8 cellular contexts compared by ENCODE assay signal in genomic region chr19:19191920-19192882, GRCh38. TPM values are rescaled to one million over a fixed set of nuclear protein-coding genes. Genes with fewer than 3 reads are reported as not detected.
DNase-seq lines count a peak whose midpoint lies in the region; ATAC-seq and TF ChIP-seq lines count a peak whose summit lies in the region.

TSS of gene BORCS8 (minus strand) at chr19:19192152. CDS start at chr19:19192117, 35 bp downstream.
TSS of gene RFXANK (plus strand) at chr19:19192258. CDS start at chr19:19193947, 1,689 bp downstream.

- TF ChIP-seq CTCF in natural killer cell (IDR thresholded peaks at IDR 0.05) = no peak

- no peaks in the 10 kb centered on the region for H3K27me3 Mint-ChIP-seq in natural killer cell (ENCODE audit: low read depth in 2 of 2)

- H3K27ac Mint-ChIP-seq in natural killer cell = peak within 1 kb of the TSS; percentile 96

- peak within 1 kb of the TSS; percentile 83 for H3K4me3 ChIP-seq in H7 (ENCODE audit: insufficient read depth, low read depth, low read length)

- H3K27me3 ChIP-seq in H7 (ENCODE audit: control insufficient read depth, insufficient read depth, low read length) = no peaks in the 10 kb centered on the region

- peak; percentile 99 for DNase-seq in ELF-1 (ENCODE audit: low read depth, low spot score)
- DNase-seq in H7 = peak; percentile 99
- DNase-seq in M059J (ENCODE audit: low read depth) = peak; percentile 99
- DNase-seq in SHP77 (lab: John Stamatoyannopoulos, UW) = peak; percentile 99
- peak; percentile 98 for DNase-seq in activated effector memory CD4-positive, alpha-beta T cell treated with Interleukin-2 at 50 U/mL for 16 hours
- peak; percentile 99 for DNase-seq in fibroblast of peridontal ligament (ENCODE audit: extremely low read depth)
- peak; percentile 96 for DNase-seq in natural killer cell
- peak; percentile 98 for DNase-seq in stimulated activated naive CD4-positive, alpha-beta T cell treated with Interleukin-2 at 50 U/mL for 16 hours (lab: John Stamatoyannopoulos, UW)

- H3K36me3 Mint-ChIP-seq in natural killer cell = no peaks in the 10 kb centered on the region

- no peaks in the 10 kb centered on the region for H3K9me3 Mint-ChIP-seq in natural killer cell

- H3K4me1 Mint-ChIP-seq in natural killer cell = peaks cover 25 to 49% of the 10 kb centered on the region in 2 donors

- peak within 1 kb of the TSS; percentile 98 for H3K4me3 Mint-ChIP-seq in natural killer cell

- peak; percentile 88 to 97 (median 89) for ATAC-seq in natural killer cell

- intact Hi-C loops in natural killer cell (cut with micrococcal nuclease) = loop anchor here (1.0 to 5.0 kb wide), 3 partner anchors 11 to 130 kb away; partner anchors contain the start of genes MAU2, NR2C2AP, SLC25A42 and SUGP1

- peaks cover 3% of the 10 kb centered on the region for H3K36me3 ChIP-seq in H7 (replicated peaks; ENCODE audit: control insufficient read depth, insufficient read depth, low read length)

RNA-seq across cellular contexts. Expression of gene BORCS8, which starts in this region (rescaled TPM):
- 12.5 and 18.9 TPM in 2 replicates for total RNA-seq in H7 (2014; rRNA removed; shearing (Covaris generic))
- total RNA-seq in M059J (2014; rRNA removed; shearing (Covaris generic)) = 10.3 and 17.0 TPM in 2 replicates
- total RNA-seq in natural killer cell = 10 to 100 TPM; 28.2 to 42.4 (median 33.2) TPM

RNA-seq across cellular contexts. Expression of gene RFXANK, which starts in this region (rescaled TPM):
- total RNA-seq in H7 (2014; rRNA removed; shearing (Covaris generic)) = 43.5 and 51.0 TPM in 2 replicates
- total RNA-seq in M059J (2014; rRNA removed; shearing (Covaris generic)) = 110 and 115 TPM in 2 replicates
- total RNA-seq in natural killer cell = 10 to 100 TPM; 50.1 to 67.5 (median 66.0) TPM

Comparison
In these comparisons a context has a peak if more than half of its experiments do, and no peak if none do; other contexts are left out.
1. Peak in every context shown above with its lines: DNase-seq, ATAC-seq and H3K4me3 ChIP-seq.